14 cellular contexts compared by ENCODE assay signal in genomic region chr7:21353388-21353780, GRCh38.
DNase-seq lines count a peak whose midpoint lies in the region; ATAC-seq and TF ChIP-seq lines count a peak whose summit lies in the region.
"Had no signal": no experiment of that assay in that cellular context is flagged by ENCODE, and none has a peak within 500 bp of the region (broad histone marks: within the 10 kb centered on the region; RNA-seq: fewer than 3 reads in every experiment).

No MANE protein-coding gene starts in this region.

- no peaks in the 10 kb centered on the region for H3K36me3 Mint-ChIP-seq in CD4-positive, alpha-beta memory T cell
- no peaks in the 10 kb centered on the region for H3K36me3 Mint-ChIP-seq in activated B cell treated with CpG ODN at 0.5 μM for 24 hours (ENCODE audit: low read depth)
- H3K36me3 Mint-ChIP-seq in effector memory CD8-positive, alpha-beta T cell (ENCODE audit: insufficient read depth), result peaks cover 12% of the 10 kb centered on the region
- H3K36me3 Mint-ChIP-seq: brain had no signal

- H3K4me2 ChIP-seq in BLaER1, result peak overlapping the region; percentile 52
- H3K4me2 ChIP-seq: smooth muscle cell had no signal

- peak overlapping the region; percentile 62 to 97 (median 96) for H3K27ac Mint-ChIP-seq in CD4-positive, alpha-beta memory T cell
- peak overlapping the region; percentile 88 for H3K27ac Mint-ChIP-seq in activated B cell treated with CpG ODN at 0.5 μM for 24 hours
- H3K27ac Mint-ChIP-seq in effector memory CD8-positive, alpha-beta T cell, result peak overlapping the region; percentile 85 to 93
- H3K27ac Mint-ChIP-seq: brain had no signal

- no peak overlapping the region for H3K27ac ChIP-seq in BLaER1
- H3K27ac ChIP-seq in CD4-positive, alpha-beta memory T cell (ENCODE audit: low read depth, low read length), result peak overlapping the region; percentile 34
- H3K27ac ChIP-seq: tibial artery had no signal

- H4K20me1 ChIP-seq in BLaER1, result no peaks in the 10 kb centered on the region

- peak overlapping the region; percentile 47 to 91 (median 76) for H3K4me3 Mint-ChIP-seq in CD4-positive, alpha-beta memory T cell
- H3K4me3 Mint-ChIP-seq in activated B cell treated with CpG ODN at 0.5 μM for 24 hours, result peak overlapping the region; percentile 2
- H3K4me3 Mint-ChIP-seq in effector memory CD8-positive, alpha-beta T cell, result peak overlapping the region; percentile 15 to 70
- H3K4me3 Mint-ChIP-seq: brain had no signal

- POLR2A ChIA-PET in CD4-positive, alpha-beta memory T cell (lab: Charles Lee; ENCODE audit: partially characterized antibody), result interaction anchor here (0.6 to 3.8 kb wide), 5 partner anchors 10 to 114 kb away, joined by 4 to 37 read pairs (median 4); partner anchors contain the start of gene SP4
- POLR2A ChIA-PET in activated B cell treated with CpG ODN at 0.5 μM for 24 hours (lab: Charles Lee), result interaction anchor here (0.6 to 2.8 kb wide), 5 partner anchors 48 to 600 kb away, joined by 3 to 42 read pairs (median 6); partner anchors contain the start of genes CDCA7L and SP4

- intact Hi-C loops in CD4-positive, alpha-beta memory T cell (cut with micrococcal nuclease), result loop anchor here (1.0 kb wide), 1 partner anchor 15 kb away; no protein-coding TSS in a partner anchor
- intact Hi-C loops in activated B cell treated with CpG ODN at 0.5 μM for 24 hours (cut with micrococcal nuclease), result loop anchor here (1.0 to 10.0 kb wide), 8 partner anchors 39 to 1645 kb away; partner anchors contain the start of genes CDCA7L and POLR1F

- H3K4me1 Mint-ChIP-seq in CD4-positive, alpha-beta memory T cell, result peaks cover 51 to 64% (median 58%) of the 10 kb centered on the region in 4 donors
- H3K4me1 Mint-ChIP-seq in activated B cell treated with CpG ODN at 0.5 μM for 24 hours, result peaks cover 61% of the 10 kb centered on the region
- H3K4me1 Mint-ChIP-seq in effector memory CD8-positive, alpha-beta T cell (ENCODE audit: low read depth in 2 of 2), result peaks cover 42 to 52% of the 10 kb centered on the region in 2 donors
- H3K4me1 Mint-ChIP-seq: brain had no signal

- CTCF ChIA-PET in CD4-positive, alpha-beta memory T cell (lab: Charles Lee; ENCODE audit: partially characterized antibody), result interaction anchor here (0.9 to 1.9 kb wide), 4 partner anchors 11 to 74 kb away, joined by 3 to 9 read pairs (median 6); partner anchors contain the start of gene SP4
- CTCF ChIA-PET in activated B cell treated with CpG ODN at 0.5 μM for 24 hours (lab: Charles Lee), result interaction anchor here (1.5 to 1.8 kb wide), 2 partner anchors 73 to 91 kb away, joined by 7 to 10 read pairs; no protein-coding TSS in a partner anchor

- DNase-seq in CD4-positive, alpha-beta memory T cell, result no peak
- DNase-seq in activated B cell treated with CpG ODN at 0.5 μM for 24 hours (no peak), NCI-H82 (lab: John Stamatoyannopoulos, UW) (no peak)
- no peak for DNase-seq in effector memory CD8-positive, alpha-beta T cell
- DNase-seq: glutamatergic neuron, NCI-H1048, NCI-H2081 treated with DMSO at 0.1 percent for 48 hours, NCI-H69, tibial artery had no signal

- no peak overlapping the region for H3K9ac ChIP-seq in BLaER1

- peaks cover 0 to 2% (median 0%) of the 10 kb centered on the region in 8 donors for H3K9me3 Mint-ChIP-seq in CD4-positive, alpha-beta memory T cell
- H3K9me3 Mint-ChIP-seq in activated B cell treated with CpG ODN at 0.5 μM for 24 hours, result no peaks in the 10 kb centered on the region
- no peaks in the 10 kb centered on the region for H3K9me3 Mint-ChIP-seq in effector memory CD8-positive, alpha-beta T cell

- H3K9me3 ChIP-seq in BLaER1, result no peaks in the 10 kb centered on the region
- H3K9me3 ChIP-seq in CD4-positive, alpha-beta memory T cell (ENCODE audit: control insufficient read depth in 1 of 2, low read length in 2 of 2), result no peaks in the 10 kb centered on the region
- H3K9me3 ChIP-seq: tibial artery had no signal

- H3K27me3 Mint-ChIP-seq in CD4-positive, alpha-beta memory T cell, result no peaks in the 10 kb centered on the region
- no peaks in the 10 kb centered on the region for H3K27me3 Mint-ChIP-seq in activated B cell treated with CpG ODN at 0.5 μM for 24 hours
- no peaks in the 10 kb centered on the region for H3K27me3 Mint-ChIP-seq in effector memory CD8-positive, alpha-beta T cell

- H3K36me3 ChIP-seq in BLaER1, result no peaks in the 10 kb centered on the region
- no peaks in the 10 kb centered on the region for H3K36me3 ChIP-seq in CD4-positive, alpha-beta memory T cell (ENCODE audit: insufficient read depth, low read length)
- H3K36me3 ChIP-seq: tibial artery had no signal

- H3K27me3 ChIP-seq in BLaER1, result no peaks in the 10 kb centered on the region
- H3K27me3 ChIP-seq in CD4-positive, alpha-beta memory T cell (ENCODE audit: insufficient read depth, low read length), result no peaks in the 10 kb centered on the region

- no peak overlapping the region for H3K4me3 ChIP-seq in BLaER1
- H3K4me3 ChIP-seq in CD4-positive, alpha-beta memory T cell (ENCODE audit: low read length in 2 of 2), result peak overlapping the region in 1 of 2 donors; percentile 20
- H3K4me3 ChIP-seq: smooth muscle cell, tibial artery had no signal

- no peak for TF ChIP-seq CTCF in activated B cell treated with CpG ODN at 0.5 μM for 24 hours (IDR thresholded peaks at IDR 0.05)

- peaks cover 18% of the 10 kb centered on the region for H3K4me1 ChIP-seq in BLaER1
- peaks cover 66% of the 10 kb centered on the region for H3K4me1 ChIP-seq in CD4-positive, alpha-beta memory T cell (ENCODE audit: insufficient read depth, low read length)
- H3K4me1 ChIP-seq: tibial artery had no signal

- no peak for ATAC-seq in activated B cell treated with CpG ODN at 0.5 μM for 24 hours (ENCODE audit: low read depth)
- ATAC-seq in effector memory CD8-positive, alpha-beta T cell (replicated peaks), result no peak
- no peak for ATAC-seq in GM21528 (IDR thresholded peaks at IDR 0.05; ENCODE audit: low FRiP score, unreplicated experiment)
- no peak for ATAC-seq in HG03159 (IDR thresholded peaks at IDR 0.05; ENCODE audit: unreplicated experiment)

Comparison
In these comparisons a context has a peak if more than half of its experiments do, and no peak if none do; other contexts are left out.
1. H3K4me3 Mint-ChIP-seq: peak in every context shown above with its lines; median percentile 76 in CD4-positive, alpha-beta memory T cell; 42 in effector memory CD8-positive, alpha-beta T cell; 2 in activated B cell treated with CpG ODN at 0.5 μM for 24 hours.